ENCODE assay signal across 16 cellular contexts in genomic region chr5:5708367-5708919, GRCh38.
DNase-seq lines count a peak whose midpoint lies in the region; ATAC-seq and TF ChIP-seq lines count a peak whose summit lies in the region.
"Had no signal": no experiment of that assay in that cellular context is flagged by ENCODE, and none has a peak within 500 bp of the region (broad histone marks: within the 10 kb centered on the region; RNA-seq: fewer than 3 reads in every experiment).

No MANE protein-coding gene starts in this region.

- H3F3A ChIP-seq in DOHH2 (ENCODE audit: control insufficient read depth, insufficient read depth) (no peaks in the 10 kb centered on the region), SU-DHL-6 (ENCODE audit: insufficient read depth) (no peaks in the 10 kb centered on the region)

- TF ChIP-seq CTCF in DOHH2 (IDR thresholded peaks at IDR 0.05; ENCODE audit: low read depth, low read length, poor library complexity, severe bottlenecking), result no peak
- no peak for TF ChIP-seq CTCF in SU-DHL-6 (IDR thresholded peaks at IDR 0.05; ENCODE audit: insufficient read depth, low read length, poor library complexity, severe bottlenecking)
- no peak for TF ChIP-seq CTCF in omental fat pad (IDR thresholded peaks at IDR 0.05)

- peak overlapping the region; percentile 31 for H2AFZ ChIP-seq in SU-DHL-6 (ENCODE audit: low read depth, low read length, severe bottlenecking)
- H2AFZ ChIP-seq: GM23248 had no signal

- no peaks in the 10 kb centered on the region for H3K36me3 Mint-ChIP-seq in memory B cell
- H3K36me3 Mint-ChIP-seq: CD8-positive, alpha-beta T cell had no signal

- H3K9me3 Mint-ChIP-seq in memory B cell, result peaks cover 3% of the 10 kb centered on the region
- H3K9me3 Mint-ChIP-seq: CD8-positive, alpha-beta T cell had no signal

- peaks cover 20% of the 10 kb centered on the region for H3K4me1 Mint-ChIP-seq in memory B cell

- H3K9me3 ChIP-seq in DOHH2 (ENCODE audit: control insufficient read depth, insufficient read depth, low read length), result no peaks in the 10 kb centered on the region
- no peaks in the 10 kb centered on the region for H3K9me3 ChIP-seq in SU-DHL-6 (ENCODE audit: insufficient read depth, low read length)
- H3K9me3 ChIP-seq: BLaER1 treated with 17β-estradiol and CSF1 and Interleukin-3, amounts not matched to agents 10 nM and 100 nM had no signal

- H3K4me2 ChIP-seq in DOHH2 (ENCODE audit: low read length), result 0 out of 2 replicates have a peak overlapping the region, but pooled peaks have one; percentile 11
- H3K4me2 ChIP-seq in SU-DHL-6 (ENCODE audit: low read depth, low read length, poor library complexity, severe bottlenecking), result no peak overlapping the region
- H3K4me2 ChIP-seq: BLaER1 treated with 17β-estradiol and CSF1 and Interleukin-3, amounts not matched to agents 10 nM and 100 nM had no signal

- H3K4me3 ChIP-seq in DOHH2 (ENCODE audit: low read length) (no peak overlapping the region), SU-DHL-6 (ENCODE audit: insufficient read depth, low read length, poor library complexity, severe bottlenecking) (no peak overlapping the region)
- H3K4me3 ChIP-seq: BLaER1 treated with 17β-estradiol and CSF1 and Interleukin-3, amounts not matched to agents 10 nM and 100 nM; GM12878; GM23248 had no signal

- no peaks in the 10 kb centered on the region for H4K20me1 ChIP-seq in DOHH2 (ENCODE audit: control insufficient read depth, insufficient read depth, low read depth, low read length)
- no peaks in the 10 kb centered on the region for H4K20me1 ChIP-seq in SU-DHL-6 (ENCODE audit: low read depth, low read length)
- H4K20me1 ChIP-seq: BLaER1 treated with 17β-estradiol and CSF1 and Interleukin-3, amounts not matched to agents 10 nM and 100 nM had no signal

- DNase-seq in memory B cell (ENCODE audit: low spot score in 2 of 2) (no peak), omental fat pad (ENCODE audit: low spot score) (no peak), HuH-7 (ENCODE audit: low spot score) (no peak), kidney glomerular epithelial cell (lab: John Stamatoyannopoulos, UW) (no peak)
- DNase-seq: 8988T; Calu3; CD8-positive, alpha-beta T cell; DMS79 treated with DMSO at 0.1 percent for 48 hours; EL; GM23248; HCEC 1CT had no signal

- ATAC-seq in memory B cell (ENCODE audit: low read depth) (no peak), omental fat pad (ENCODE audit: low FRiP score) (no peak), GM18861 (IDR thresholded peaks at IDR 0.05; ENCODE audit: unreplicated experiment) (no peak)
- ATAC-seq: CD8-positive, alpha-beta T cell; GM12878 had no signal

- no peak overlapping the region for H3K9ac ChIP-seq in SU-DHL-6 (ENCODE audit: low read length)
- H3K9ac ChIP-seq: BLaER1 treated with 17β-estradiol and CSF1 and Interleukin-3, amounts not matched to agents 10 nM and 100 nM; GM23248 had no signal

- no peaks in the 10 kb centered on the region for H3K79me2 ChIP-seq in DOHH2 (ENCODE audit: control insufficient read depth, low read length)
- H3K79me2 ChIP-seq in SU-DHL-6 (ENCODE audit: insufficient read depth, low read length), result no peaks in the 10 kb centered on the region

- H3K27ac Mint-ChIP-seq in memory B cell, result no peak overlapping the region
- H3K27ac Mint-ChIP-seq: CD8-positive, alpha-beta T cell had no signal

- H3K9me2 ChIP-seq in DOHH2 (replicated peaks; ENCODE audit: control insufficient read depth, low read length), result no peaks in the 10 kb centered on the region
- no peaks in the 10 kb centered on the region for H3K9me2 ChIP-seq in SU-DHL-6 (replicated peaks; ENCODE audit: insufficient read depth, low read length)

- H3K27ac ChIP-seq in DOHH2 (ENCODE audit: low read depth, low read length) (no peak overlapping the region), SU-DHL-6 (ENCODE audit: low read depth, low read length) (no peak overlapping the region)
- H3K27ac ChIP-seq: BLaER1 treated with 17β-estradiol and CSF1 and Interleukin-3, amounts not matched to agents 10 nM and 100 nM; GM23248 had no signal

- H3K27me3 ChIP-seq in DOHH2 (ENCODE audit: control insufficient read depth, low read length) (no peaks in the 10 kb centered on the region), SU-DHL-6 (ENCODE audit: low read length) (no peaks in the 10 kb centered on the region)
- H3K27me3 ChIP-seq: BLaER1 treated with 17β-estradiol and CSF1 and Interleukin-3, amounts not matched to agents 10 nM and 100 nM had no signal

- no peaks in the 10 kb centered on the region for H3K4me1 ChIP-seq in DOHH2 (ENCODE audit: control insufficient read depth, low read length)
- H3K4me1 ChIP-seq: BLaER1 treated with 17β-estradiol and CSF1 and Interleukin-3, amounts not matched to agents 10 nM and 100 nM had no signal

- H3K27me3 Mint-ChIP-seq in memory B cell, result peaks cover 3% of the 10 kb centered on the region

- H3K36me3 ChIP-seq in DOHH2 (ENCODE audit: control insufficient read depth, low read length) (no peaks in the 10 kb centered on the region), SU-DHL-6 (ENCODE audit: low read length) (no peaks in the 10 kb centered on the region)
- H3K36me3 ChIP-seq: BLaER1 treated with 17β-estradiol and CSF1 and Interleukin-3, amounts not matched to agents 10 nM and 100 nM had no signal

- H3K4me3 Mint-ChIP-seq in memory B cell, result peak overlapping the region; percentile 11
- H3K4me3 Mint-ChIP-seq: CD8-positive, alpha-beta T cell had no signal
